ENCODE assay signal across 1 cellular context in genomic region chr9:120768870-120769269, GRCh38.
TF ChIP-seq lines count a peak whose summit lies in the region.

No MANE protein-coding gene starts in this region.

TF ChIP-seq in K562, 482 proteins besides CTCF, POLR2A, EP300 and RAD21:
- TF ChIP-seq SMAD4 (CRISPR knock-in tag; conservative IDR thresholded peaks at IDR 0.05) (peak; percentile 51; the same call in 1 of the 2 replicates), CEBPB (tag; IDR thresholded peaks at IDR 0.05) (peak; percentile 33; the same call in 1 of the 2 replicates), KDM1A (IDR thresholded peaks at IDR 0.05) (peak in 1 of 2 experiments; percentile 36; a peak in 1 of 4 replicates)
- TF ChIP-seq, protein P1, sequence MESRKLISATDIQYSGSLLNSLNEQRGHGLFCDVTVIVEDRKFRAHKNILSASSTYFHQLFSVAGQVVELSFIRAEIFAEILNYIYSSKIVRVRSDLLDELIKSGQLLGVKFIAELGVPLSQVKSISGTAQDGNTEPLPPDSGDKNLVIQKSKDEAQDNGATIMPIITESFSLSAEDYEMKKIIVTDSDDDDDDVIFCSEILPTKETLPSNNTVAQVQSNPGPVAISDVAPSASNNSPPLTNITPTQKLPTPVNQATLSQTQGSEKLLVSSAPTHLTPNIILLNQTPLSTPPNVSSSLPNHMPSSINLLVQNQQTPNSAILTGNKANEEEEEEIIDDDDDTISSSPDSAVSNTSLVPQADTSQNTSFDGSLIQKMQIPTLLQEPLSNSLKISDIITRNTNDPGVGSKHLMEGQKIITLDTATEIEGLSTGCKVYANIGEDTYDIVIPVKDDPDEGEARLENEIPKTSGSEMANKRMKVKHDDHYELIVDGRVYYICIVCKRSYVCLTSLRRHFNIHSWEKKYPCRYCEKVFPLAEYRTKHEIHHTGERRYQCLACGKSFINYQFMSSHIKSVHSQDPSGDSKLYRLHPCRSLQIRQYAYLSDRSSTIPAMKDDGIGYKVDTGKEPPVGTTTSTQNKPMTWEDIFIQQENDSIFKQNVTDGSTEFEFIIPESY (CRISPR knock-in tag; IDR thresholded peaks at IDR 0.05): no peak
- TF ChIP-seq, protein P2, sequence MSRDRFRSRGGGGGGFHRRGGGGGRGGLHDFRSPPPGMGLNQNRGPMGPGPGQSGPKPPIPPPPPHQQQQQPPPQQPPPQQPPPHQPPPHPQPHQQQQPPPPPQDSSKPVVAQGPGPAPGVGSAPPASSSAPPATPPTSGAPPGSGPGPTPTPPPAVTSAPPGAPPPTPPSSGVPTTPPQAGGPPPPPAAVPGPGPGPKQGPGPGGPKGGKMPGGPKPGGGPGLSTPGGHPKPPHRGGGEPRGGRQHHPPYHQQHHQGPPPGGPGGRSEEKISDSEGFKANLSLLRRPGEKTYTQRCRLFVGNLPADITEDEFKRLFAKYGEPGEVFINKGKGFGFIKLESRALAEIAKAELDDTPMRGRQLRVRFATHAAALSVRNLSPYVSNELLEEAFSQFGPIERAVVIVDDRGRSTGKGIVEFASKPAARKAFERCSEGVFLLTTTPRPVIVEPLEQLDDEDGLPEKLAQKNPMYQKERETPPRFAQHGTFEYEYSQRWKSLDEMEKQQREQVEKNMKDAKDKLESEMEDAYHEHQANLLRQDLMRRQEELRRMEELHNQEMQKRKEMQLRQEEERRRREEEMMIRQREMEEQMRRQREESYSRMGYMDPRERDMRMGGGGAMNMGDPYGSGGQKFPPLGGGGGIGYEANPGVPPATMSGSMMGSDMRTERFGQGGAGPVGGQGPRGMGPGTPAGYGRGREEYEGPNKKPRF (IDR thresholded peaks at IDR 0.05; ENCODE audit: low read depth, low read length): no peak
TF ChIP-seq in K562: peak in this region for 3.
